In the genomic region with DNA sequence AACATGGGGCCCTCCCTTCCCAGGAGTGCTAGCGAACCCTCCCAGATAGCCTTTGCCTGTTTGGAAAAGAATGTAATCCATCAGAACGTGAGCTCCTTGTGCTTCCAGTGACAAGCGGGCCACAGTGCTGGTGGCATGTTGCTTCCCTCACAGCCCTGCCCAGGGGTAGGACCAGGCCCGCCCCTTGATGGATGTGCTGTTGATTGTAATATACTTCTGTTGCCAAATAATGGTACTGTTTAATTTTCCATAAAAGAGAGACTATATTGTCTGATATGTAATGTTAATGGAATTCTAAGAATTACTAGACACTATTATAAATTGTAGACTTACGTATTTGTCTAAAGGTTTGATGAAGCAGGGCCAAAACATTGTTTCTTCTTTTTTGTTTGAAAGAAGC, we compare ENCODE assay signal across 23 cellular contexts. TPM values are rescaled to one million over a fixed set of nuclear protein-coding genes. Genes with fewer than 3 reads are reported as not detected.
DNase-seq lines count a peak whose midpoint lies in the region; ATAC-seq and TF ChIP-seq lines count a peak whose summit lies in the region.
"Had no signal": no experiment of that assay in that cellular context is flagged by ENCODE, and none has a peak within 500 bp of the region (broad histone marks: within the 10 kb centered on the region; RNA-seq: fewer than 3 reads in every experiment).

No MANE protein-coding gene starts in this region.

- 58 to 83% methylated on average over 2 to 5 of the region's 5 CpGs for WGBS in gastroesophageal sphincter (ENCODE audit: low coverage in 1 of 2), 2 donors

- H3K27me3 Mint-ChIP-seq in effector memory CD8-positive, alpha-beta T cell = peaks cover 20 to 29% of the 10 kb centered on the region in 2 donors

- TF ChIP-seq CTCF in astrocyte of the cerebellum (IDR thresholded peaks at IDR 0.05; ENCODE audit: low read depth, low read length, missing control alignments) (no peak), gastroesophageal sphincter (IDR thresholded peaks at IDR 0.05) (no peak)

- no peak overlapping the region for H3K27ac Mint-ChIP-seq in effector memory CD8-positive, alpha-beta T cell
- H3K27ac Mint-ChIP-seq: neural progenitor cell; T-helper 2 cell treated with Interferon-gamma antibody and Interleukin-4, amounts not matched to agents 5 μg/mL and 100 μg/mL, for 36 hours had no signal

- in situ Hi-C loops in astrocyte of the cerebellum (cut with HindIII; ENCODE audit: low sequenced_read_pairs) = no loop called here

- DNase-seq in GM03348 (ENCODE audit: low spot score) (peak; percentile 46), astrocyte of the cerebellum (ENCODE audit: low read depth) (peak; percentile 48), AG08396 (ENCODE audit: low spot score) (no peak), NCI-H2196 (lab: John Stamatoyannopoulos, UW; ENCODE audit: unreplicated experiment) (no peak)
- DNase-seq in effector memory CD8-positive, alpha-beta T cell = no peak
- DNase-seq in activated CD8-positive, alpha-beta memory T cell treated with anti-CD3 and anti-CD28 coated beads, Interleukin-2, amount 50 U/mL, for 4 hours = no peak
- DNase-seq: ACHN; activated CD4-positive, alpha-beta T cell treated with anti-CD3 and anti-CD28 coated beads for 48 hours; activated naive CD4-positive, alpha-beta T cell; activated T-cell treated with anti-CD3 and anti-CD28 coated beads, Interleukin-2, amount 50 U/mL, for 4 hours; caudate nucleus; hippocampal formation; mucosa of descending colon; NCI-H1417; NCI-H2081; NCI-H82; stomach; upper lobe of right lung had no signal

- TF ChIP-seq POLR2A in gastroesophageal sphincter (IDR thresholded peaks at IDR 0.05) = no peak

- H3K9me3 ChIP-seq in gastroesophageal sphincter = no peaks in the 10 kb centered on the region
- no peaks in the 10 kb centered on the region for H3K9me3 ChIP-seq in stomach smooth muscle (ENCODE audit: control insufficient read depth in 2 of 2, low read length in 2 of 2)
- H3K9me3 ChIP-seq: mucosa of descending colon, stomach, upper lobe of right lung had no signal

- H3K9me3 Mint-ChIP-seq in effector memory CD8-positive, alpha-beta T cell = no peaks in the 10 kb centered on the region
- H3K9me3 Mint-ChIP-seq: activated T-cell treated with anti-CD3 and anti-CD28 coated beads, Interleukin-2, amount 50 U/mL, for 4 hours; CD14-positive monocyte; neural progenitor cell; T-helper 2 cell treated with Interferon-gamma antibody and Interleukin-4, amounts not matched to agents 5 μg/mL and 100 μg/mL, for 36 hours had no signal

- H3K4me3 ChIP-seq in astrocyte of the cerebellum (ENCODE audit: low read depth, low read length) = no peak overlapping the region
- H3K4me3 ChIP-seq in gastroesophageal sphincter = no peak overlapping the region
- H3K4me3 ChIP-seq in stomach smooth muscle (ENCODE audit: low read length in 2 of 2) = no peak overlapping the region
- H3K4me3 ChIP-seq: mucosa of descending colon, neural progenitor cell, stomach, upper lobe of right lung had no signal

- no peak overlapping the region for H3K9ac ChIP-seq in stomach smooth muscle (ENCODE audit: low read length in 2 of 2)
- H3K9ac ChIP-seq: neural progenitor cell had no signal

- H3K36me3 ChIP-seq in gastroesophageal sphincter = peaks cover 0 to 28% of the 10 kb centered on the region in 2 donors
- peaks cover 19 to 23% of the 10 kb centered on the region in 2 donors for H3K36me3 ChIP-seq in stomach smooth muscle (ENCODE audit: control insufficient read depth in 2 of 2, insufficient read depth in 2 of 2, low read length in 2 of 2)
- H3K36me3 ChIP-seq: neural progenitor cell had no signal

- peaks cover 19% of the 10 kb centered on the region for H3K36me3 Mint-ChIP-seq in effector memory CD8-positive, alpha-beta T cell (ENCODE audit: insufficient read depth)

- no peak for TF ChIP-seq EP300 in gastroesophageal sphincter (IDR thresholded peaks at IDR 0.05)

- H3K27ac ChIP-seq in gastroesophageal sphincter (peak overlapping the region in 3 of 4 donors; percentile 74 to 79 (median 74)), stomach smooth muscle (ENCODE audit: low read length) (peak overlapping the region; percentile 31)
- H3K27ac ChIP-seq: neural progenitor cell, upper lobe of right lung had no signal

- H3K27me3 ChIP-seq in gastroesophageal sphincter (no peaks in the 10 kb centered on the region), stomach smooth muscle (ENCODE audit: control insufficient read depth in 1 of 2, insufficient read depth in 2 of 2, low read length in 2 of 2) (no peaks in the 10 kb centered on the region)
- H3K27me3 ChIP-seq: neural progenitor cell, stomach, upper lobe of right lung had no signal

- peaks cover 9 to 10% of the 10 kb centered on the region in 2 donors for H3K4me1 Mint-ChIP-seq in effector memory CD8-positive, alpha-beta T cell (ENCODE audit: low read depth in 2 of 2)

- ATAC-seq in gastroesophageal sphincter = no peak
- no peak for ATAC-seq in effector memory CD8-positive, alpha-beta T cell (replicated peaks)
- ATAC-seq: activated T-cell treated with anti-CD3 and anti-CD28 coated beads, Interleukin-2, amount 50 U/mL, for 4 hours; mucosa of descending colon; upper lobe of right lung had no signal

- H3K4me1 ChIP-seq in gastroesophageal sphincter (peaks cover 0 to 42% (median 8%) of the 10 kb centered on the region in 3 donors), stomach smooth muscle (ENCODE audit: control insufficient read depth, insufficient read depth, low read length) (peaks cover 11% of the 10 kb centered on the region)

- H3K4me3 Mint-ChIP-seq in effector memory CD8-positive, alpha-beta T cell = no peak overlapping the region
- H3K4me3 Mint-ChIP-seq: activated T-cell treated with anti-CD3 and anti-CD28 coated beads, Interleukin-2, amount 50 U/mL, for 4 hours; CD14-positive monocyte; neural progenitor cell; T-helper 2 cell treated with Interferon-gamma antibody and Interleukin-4, amounts not matched to agents 5 μg/mL and 100 μg/mL, for 36 hours had no signal

RNA-seq across cellular contexts. Expression of gene ATP5PO, which starts 16.4 kb away (rescaled TPM):
- total RNA-seq in gastroesophageal sphincter = 100 to 1,000 TPM; 133 to 311 (median 214) TPM

Comparison
In these comparisons a context has a peak if more than half of its experiments do, and no peak if none do; other contexts are left out.
1. DNase-seq: peak in GM03348 (single experiment) and astrocyte of the cerebellum (single experiment); none in AG08396 (single experiment), effector memory CD8-positive, alpha-beta T cell (0 of 3), NCI-H2196 (single experiment) and activated CD8-positive, alpha-beta memory T cell treated with anti-CD3 and anti-CD28 coated beads, Interleukin-2, amount 50 U/mL, for 4 hours (single experiment).